In genomic region chr5:98460536-98460935, GRCh38 we compare ENCODE assay signal across 29 cellular contexts.
"Had no signal": no experiment of that assay in that cellular context is flagged by ENCODE, and none has a peak within 500 bp of the region (broad histone marks: within the 10 kb centered on the region; RNA-seq: fewer than 3 reads in every experiment).

No MANE protein-coding gene starts in this region.

- H3K27me3 ChIP-seq: body of pancreas, cardiac muscle cell, hepatocyte, left lung, testis, vagina had no signal

- H3K79me2 ChIP-seq: hepatocyte had no signal

- H3K27me3 Mint-ChIP-seq: activated CD4-positive, alpha-beta T cell treated with anti-CD3 and anti-CD28 coated beads, Interleukin-2, amount 10 ng/mL, durations not matched to agents 7 days and 5 days; activated CD8-positive, alpha-beta memory T cell treated with anti-CD3 and anti-CD28 coated beads, Interleukin-2, amount 10 ng/mL, durations not matched to agents 7 days and 5 days; activated naive CD4-positive, alpha-beta T cell treated with anti-CD3 and anti-CD28 coated beads, Interleukin-2, amount 10 ng/mL, durations not matched to agents 7 days and 5 days had no signal

- H3K4me1 ChIP-seq: body of pancreas, left lung, spleen, testis, vagina had no signal

- H3K9me3 Mint-ChIP-seq: activated CD4-positive, alpha-beta T cell treated with anti-CD3 and anti-CD28 coated beads, Interleukin-2, amount 10 ng/mL, durations not matched to agents 7 days and 5 days; activated CD8-positive, alpha-beta T cell treated with anti-CD3 and anti-CD28 coated beads for 36 hours; activated naive CD4-positive, alpha-beta T cell treated with anti-CD3 and anti-CD28 coated beads, Interleukin-2, amount 10 ng/mL, durations not matched to agents 7 days and 5 days had no signal

- H2AFZ ChIP-seq: hepatocyte had no signal

- H3K36me3 ChIP-seq: cardiac muscle cell, left lung, spleen, vagina, WERI-Rb-1 had no signal

- H3K9me3 ChIP-seq: body of pancreas, left lung, spleen, testis, vagina had no signal

- H3K27ac Mint-ChIP-seq: activated CD4-positive, alpha-beta T cell treated with anti-CD3 and anti-CD28 coated beads, Interleukin-2, amount 10 ng/mL, durations not matched to agents 7 days and 5 days; activated CD8-positive, alpha-beta memory T cell treated with anti-CD3 and anti-CD28 coated beads, Interleukin-2, amount 10 ng/mL, durations not matched to agents 7 days and 5 days; activated CD8-positive, alpha-beta T cell treated with anti-CD3 and anti-CD28 coated beads for 36 hours; activated naive CD4-positive, alpha-beta T cell treated with anti-CD3 and anti-CD28 coated beads, Interleukin-2, amount 10 ng/mL, durations not matched to agents 7 days and 5 days; immature natural killer cell; naive thymus-derived CD4-positive, alpha-beta T cell had no signal

- H3K4me1 Mint-ChIP-seq: activated CD4-positive, alpha-beta T cell treated with anti-CD3 and anti-CD28 coated beads, Interleukin-2, amount 10 ng/mL, durations not matched to agents 7 days and 5 days; activated CD8-positive, alpha-beta memory T cell treated with anti-CD3 and anti-CD28 coated beads, Interleukin-2, amount 10 ng/mL, durations not matched to agents 7 days and 5 days; activated naive CD4-positive, alpha-beta T cell treated with anti-CD3 and anti-CD28 coated beads, Interleukin-2, amount 10 ng/mL, durations not matched to agents 7 days and 5 days; immature natural killer cell; naive thymus-derived CD4-positive, alpha-beta T cell; neural crest cell had no signal

- DNase-seq: activated CD4-positive, alpha-beta T cell treated with anti-CD3 and anti-CD28 coated beads, Interleukin-2, amount 10 ng/mL, durations not matched to agents 7 days and 5 days; activated CD4-positive, CD25-positive, alpha-beta regulatory T cell treated with anti-CD3 and anti-CD28 coated beads, Interleukin-2, amount 50 U/mL, for 72 hours; activated CD8-positive, alpha-beta memory T cell treated with anti-CD3 and anti-CD28 coated beads, Interleukin-2, amount 10 ng/mL, durations not matched to agents 7 days and 5 days; activated CD8-positive, alpha-beta T cell treated with anti-CD3 and anti-CD28 coated beads for 36 hours; activated effector memory CD4-positive, alpha-beta T cell treated with anti-CD3 and anti-CD28 coated beads, Interleukin-2, amount 50 U/mL, for 16 hours; activated naive CD4-positive, alpha-beta T cell treated with anti-CD3 and anti-CD28 coated beads, Interleukin-2, amount 10 ng/mL, durations not matched to agents 7 days and 5 days; activated T-cell treated with anti-CD3 and anti-CD28 coated beads for 4 hours; anterior cingulate cortex; body of pancreas; foreskin melanocyte; glutamatergic neuron; immature natural killer cell; kidney glomerular epithelial cell; left lung; naive thymus-derived CD4-positive, alpha-beta T cell; occipital lobe; retina; spleen; stimulated activated CD4-positive, alpha-beta T cell treated with anti-CD3 and anti-CD28 coated beads, Interleukin-4, amount 100 ng/mL, for 1 hour; stimulated activated naive CD4-positive, alpha-beta T cell; testis; trophoblast cell; WERI-Rb-1 had no signal

- H3K4me3 ChIP-seq: body of pancreas, cardiac muscle cell, hepatocyte, left lung, lung, spleen, testis, vagina had no signal

- H3K4me2 ChIP-seq: hepatocyte had no signal

- H3K27ac ChIP-seq: body of pancreas, cardiac muscle cell, epithelial cell of prostate, hepatocyte, left lung, spleen, testis, vagina, WERI-Rb-1 had no signal

- H3K4me3 Mint-ChIP-seq: activated CD4-positive, alpha-beta T cell treated with anti-CD3 and anti-CD28 coated beads, Interleukin-2, amount 10 ng/mL, durations not matched to agents 7 days and 5 days; activated CD8-positive, alpha-beta memory T cell treated with anti-CD3 and anti-CD28 coated beads, Interleukin-2, amount 10 ng/mL, durations not matched to agents 7 days and 5 days; activated CD8-positive, alpha-beta T cell treated with anti-CD3 and anti-CD28 coated beads for 36 hours; activated naive CD4-positive, alpha-beta T cell treated with anti-CD3 and anti-CD28 coated beads, Interleukin-2, amount 10 ng/mL, durations not matched to agents 7 days and 5 days; immature natural killer cell; naive thymus-derived CD4-positive, alpha-beta T cell; neural crest cell had no signal

- H3K36me3 Mint-ChIP-seq: activated CD8-positive, alpha-beta memory T cell treated with anti-CD3 and anti-CD28 coated beads, Interleukin-2, amount 10 ng/mL, durations not matched to agents 7 days and 5 days; activated naive CD4-positive, alpha-beta T cell treated with anti-CD3 and anti-CD28 coated beads, Interleukin-2, amount 10 ng/mL, durations not matched to agents 7 days and 5 days; immature natural killer cell; naive thymus-derived CD4-positive, alpha-beta T cell had no signal
